ENCODE assay signal across 8 cellular contexts in the genomic region with DNA sequence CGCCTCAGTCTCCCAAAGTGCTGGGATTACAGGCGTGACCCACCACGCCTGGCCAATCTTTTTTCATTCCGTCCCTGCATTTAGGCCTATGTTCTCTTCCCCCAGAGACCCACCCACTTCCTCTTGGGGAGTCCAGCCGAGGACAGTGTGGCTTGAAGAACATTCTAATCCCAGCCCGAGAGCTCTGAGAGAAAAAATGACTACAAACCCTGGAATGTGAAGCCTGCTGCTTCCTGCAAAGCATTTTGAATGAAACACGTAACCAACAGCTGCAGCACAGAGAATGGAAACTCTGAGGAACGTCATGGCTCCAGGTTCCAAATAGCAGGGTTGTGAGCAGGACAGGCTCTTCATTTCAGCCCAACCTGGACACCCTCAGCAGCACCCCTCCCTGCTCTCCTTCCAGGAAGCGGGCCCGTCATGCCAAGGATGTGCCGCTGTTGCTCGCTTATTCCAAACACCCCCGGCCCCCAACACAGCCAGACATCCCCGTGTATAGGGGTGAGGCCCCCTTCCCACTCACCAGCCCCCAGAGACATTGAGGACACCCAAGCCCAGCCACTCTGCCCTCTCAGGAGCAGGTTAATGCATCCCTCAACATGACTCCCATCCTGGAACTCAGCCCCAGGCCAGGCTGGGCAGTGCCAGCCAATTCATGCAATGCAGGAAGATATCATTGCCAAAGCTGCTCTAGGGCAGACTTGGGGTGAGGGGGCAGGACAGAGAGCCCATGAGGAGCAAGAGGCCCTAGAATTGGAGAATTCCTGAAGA.
DNase-seq lines count a peak whose midpoint lies in the region; ATAC-seq and TF ChIP-seq lines count a peak whose summit lies in the region.
"Had no signal": no experiment of that assay in that cellular context is flagged by ENCODE, and none has a peak within 500 bp of the region (broad histone marks: within the 10 kb centered on the region; RNA-seq: fewer than 3 reads in every experiment).

No MANE protein-coding gene starts in this region.

- H3K36me3 ChIP-seq in mucosa of descending colon (ENCODE audit: low read depth) (no peaks in the 10 kb centered on the region), aorta (ENCODE audit: control insufficient read depth in 1 of 2, insufficient read depth in 2 of 2, low read length in 1 of 2) (no peaks in the 10 kb centered on the region), WERI-Rb-1 (no peaks in the 10 kb centered on the region)

- H3K4me3 ChIP-seq in epithelial cell of esophagus (ENCODE audit: low read length): no peak overlapping the region
- H3K4me3 ChIP-seq in mucosa of descending colon: no peak overlapping the region
- H3K4me3 ChIP-seq in aorta (ENCODE audit: low read length in 2 of 2): no peak overlapping the region
- H3K4me3 ChIP-seq in WERI-Rb-1 (ENCODE audit: low read depth, low read length): no peak overlapping the region

- DNase-seq in NCI-H226 (peak; percentile 99), epithelial cell of esophagus (ENCODE audit: low read depth) (peak; percentile 98), mucosa of descending colon (peak in 1 of 3 donors; percentile 61), aorta (peak; percentile 85 to 89), WERI-Rb-1 (no peak)
- DNase-seq: activated naive CD4-positive, alpha-beta T cell treated with anti-CD3 and anti-CD28 coated beads for 36 hours had no signal

- H3K27me3 ChIP-seq in aorta (ENCODE audit: control insufficient read depth in 1 of 2, insufficient read depth in 2 of 2, low read length in 1 of 2): no peaks in the 10 kb centered on the region
- H3K27me3 ChIP-seq in WERI-Rb-1 (ENCODE audit: insufficient read depth, low read depth, severe bottlenecking): no peaks in the 10 kb centered on the region

- intact Hi-C loops in mucosa of descending colon (cut with DNase I, micrococcal nuclease): no loop called here
- intact Hi-C loops in aorta (cut with DNase I): loop anchor here (2.0 to 5.0 kb wide), 3 partner anchors 44 to 131 kb away; no protein-coding TSS in a partner anchor

- H3K4me1 ChIP-seq in mucosa of descending colon (ENCODE audit: low read depth) (peaks cover 12% of the 10 kb centered on the region), aorta (ENCODE audit: control insufficient read depth in 1 of 2, insufficient read depth in 2 of 2, low read length in 2 of 2) (peaks cover 0 to 6% of the 10 kb centered on the region in 2 donors)

- H3K27ac ChIP-seq in aorta (ENCODE audit: low read depth in 1 of 2, low read length in 2 of 2) (peak overlapping the region; percentile 94 to 99), WERI-Rb-1 (no peak overlapping the region)

- no peak for TF ChIP-seq POLR2A in GM18505 (IDR thresholded peaks at IDR 0.05; ENCODE audit: borderline replicate concordance, extremely low read depth, insufficient read depth, insufficient read length)

- peaks cover 6% of the 10 kb centered on the region for H3K9me3 ChIP-seq in mucosa of descending colon
- no peaks in the 10 kb centered on the region for H3K9me3 ChIP-seq in aorta (ENCODE audit: control insufficient read depth, low read length)
- H3K9me3 ChIP-seq in WERI-Rb-1 (ENCODE audit: severe bottlenecking): peaks cover 8% of the 10 kb centered on the region

- ATAC-seq in mucosa of descending colon (peak; percentile 66), aorta (ENCODE audit: low FRiP score) (peak; percentile 92), GM18502 (IDR thresholded peaks at IDR 0.05; ENCODE audit: poor library complexity, unreplicated experiment) (no peak), GM18505 (IDR thresholded peaks at IDR 0.05; ENCODE audit: unreplicated experiment) (no peak)

- TF ChIP-seq CTCF in epithelial cell of esophagus (IDR thresholded peaks at IDR 0.05; ENCODE audit: insufficient read depth, low read depth, low read length, missing control alignments): no peak
- no peak for TF ChIP-seq CTCF in mucosa of descending colon (IDR thresholded peaks at IDR 0.05)
- no peak for TF ChIP-seq CTCF in WERI-Rb-1 (IDR thresholded peaks at IDR 0.05; ENCODE audit: low read depth, low read length)

- WGBS in aorta, 2 donors: 5 to 6% methylated on average over 14 of the region's 14 CpGs

Comparison
In these comparisons a context has a peak if more than half of its experiments do, and no peak if none do; other contexts are left out.
1. ATAC-seq: peak in mucosa of descending colon (single experiment) and aorta (single experiment); none in GM18502 (single experiment) and GM18505 (single experiment).
2. intact Hi-C loops: an anchor here in aorta (2.0 to 5.0 kb wide); none called in mucosa of descending colon.